In the genomic region with DNA sequence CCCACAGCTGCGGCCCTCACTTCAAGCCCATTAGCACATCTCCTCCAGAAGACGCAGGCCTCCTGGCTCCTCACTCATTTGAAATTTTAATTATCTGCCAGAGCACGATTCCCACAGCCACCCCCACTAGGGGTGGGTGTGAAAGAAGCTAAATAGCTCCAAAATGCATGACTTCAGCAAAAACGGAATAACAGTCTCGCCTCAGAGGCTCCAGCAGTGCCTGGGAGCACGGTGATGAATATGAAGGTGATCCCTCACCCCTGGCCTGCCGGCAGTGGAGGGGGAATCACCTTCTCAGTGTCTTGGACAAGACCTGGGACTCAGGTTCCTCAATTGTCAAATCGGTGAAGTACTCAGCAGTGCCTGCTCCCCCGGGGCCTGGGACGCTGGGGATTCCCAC, we compare ENCODE assay signal across 1 cellular context.
TF ChIP-seq lines count a peak whose summit lies in the region.

No MANE protein-coding gene starts in this region.

TF ChIP-seq in HepG2, 621 proteins besides CTCF, POLR2A, EP300 and RAD21 (continued from another document):
- no peak for TF ChIP-seq ARNTL (CRISPR knock-in tag; IDR thresholded peaks at IDR 0.05)
